Comparison of ENCODE assay signal across 28 cellular contexts in genomic region chr16:66800856-66801255, GRCh38. TPM values are rescaled to one million over a fixed set of nuclear protein-coding genes. Genes with fewer than 3 reads are reported as not detected.
DNase-seq lines count a peak whose midpoint lies in the region; ATAC-seq and TF ChIP-seq lines count a peak whose summit lies in the region.
"Had no signal": no experiment of that assay in that cellular context is flagged by ENCODE, and none has a peak within 500 bp of the region (broad histone marks: within the 10 kb centered on the region; RNA-seq: fewer than 3 reads in every experiment).

No MANE protein-coding gene starts in this region.

- H3K9me3 ChIP-seq in right cardiac atrium (ENCODE audit: control insufficient read depth, low read length) (no peaks in the 10 kb centered on the region), endodermal cell (ENCODE audit: control insufficient read depth, low read length) (no peaks in the 10 kb centered on the region), aorta (ENCODE audit: control insufficient read depth, low read length) (no peaks in the 10 kb centered on the region)
- H3K9me3 ChIP-seq: BLaER1 treated with 17β-estradiol and CSF1 and Interleukin-3, amounts not matched to agents 10 nM and 100 nM had no signal

- H3K4me3 ChIP-seq in right cardiac atrium (ENCODE audit: low read length) = no peak overlapping the region
- H3K4me3 ChIP-seq in GM23338 = no peak overlapping the region
- no peak overlapping the region for H3K4me3 ChIP-seq in endodermal cell (ENCODE audit: low read length)
- no peak overlapping the region for H3K4me3 ChIP-seq in aorta (ENCODE audit: low read length in 2 of 2)
- H3K4me3 ChIP-seq: BLaER1 treated with 17β-estradiol and CSF1 and Interleukin-3, amounts not matched to agents 10 nM and 100 nM; SK-N-MC had no signal

- H3K36me3 ChIP-seq in GM23338 (ENCODE audit: insufficient read depth) (peaks cover 34% of the 10 kb centered on the region), endodermal cell (ENCODE audit: control insufficient read depth, insufficient read depth, low read length) (peaks cover 37% of the 10 kb centered on the region), aorta (ENCODE audit: control insufficient read depth in 1 of 2, insufficient read depth in 2 of 2, low read length in 1 of 2) (peaks cover 2 to 3% of the 10 kb centered on the region in 2 donors)

- H3K36me3 Mint-ChIP-seq in GM23338 (ENCODE audit: low read depth) (peaks cover 30% of the 10 kb centered on the region), endodermal cell (ENCODE audit: low read depth) (peaks cover 37% of the 10 kb centered on the region)

- no peak for TF ChIP-seq CTCF in GM23338 (conservative IDR thresholded peaks at IDR 0.05; ENCODE audit: low read depth in 2 of 2)
- no peak for TF ChIP-seq CTCF in endodermal cell (conservative IDR thresholded peaks at IDR 0.05)

- H3F3A ChIP-seq in GM23338 (replicated peaks; ENCODE audit: low read depth) = 0 out of 2 replicates have a peak, but pooled peaks cover 4% of the 10 kb centered on the region

- H3K9me2 ChIP-seq in GM23338 (ENCODE audit: insufficient read depth) = no peaks in the 10 kb centered on the region

- no peak overlapping the region for H3K4me2 ChIP-seq in GM23338
- H3K4me2 ChIP-seq: BLaER1 treated with 17β-estradiol and CSF1 and Interleukin-3, amounts not matched to agents 10 nM and 100 nM had no signal

- H3K27me3 Mint-ChIP-seq in GM23338 (ENCODE audit: insufficient read depth, low read depth, poor library complexity) (peaks cover 5% of the 10 kb centered on the region), endodermal cell (ENCODE audit: insufficient read depth) (peaks cover under 1% of the 10 kb centered on the region)
- H3K27me3 Mint-ChIP-seq: CD4-positive, alpha-beta T cell; IgD-negative memory B cell had no signal

- peak; percentile 23 to 24 for ATAC-seq in right cardiac atrium
- ATAC-seq in left ventricle myocardium superior = no peak
- peak; percentile 48 for ATAC-seq in GM23338
- peak; percentile 48 for ATAC-seq in aorta (ENCODE audit: low FRiP score)
- no peak for ATAC-seq in HG02870 (IDR thresholded peaks at IDR 0.05; ENCODE audit: unreplicated experiment)

- no peak overlapping the region for H3K9ac ChIP-seq in endodermal cell (ENCODE audit: extremely low read depth, low read length, poor library complexity, severe bottlenecking)
- H3K9ac ChIP-seq: BLaER1 treated with 17β-estradiol and CSF1 and Interleukin-3, amounts not matched to agents 10 nM and 100 nM had no signal

- no peaks in the 10 kb centered on the region for H3K4me1 Mint-ChIP-seq in GM23338
- H3K4me1 Mint-ChIP-seq in endodermal cell = no peaks in the 10 kb centered on the region
- H3K4me1 Mint-ChIP-seq: IgD-negative memory B cell had no signal

- no peak overlapping the region for H3K27ac Mint-ChIP-seq in GM23338
- no peak overlapping the region for H3K27ac Mint-ChIP-seq in endodermal cell
- H3K27ac Mint-ChIP-seq: CD4-positive, alpha-beta T cell; IgD-negative memory B cell had no signal

- WGBS in right cardiac atrium = 92% methylated on average over 19 of the region's 19 CpGs
- WGBS in endodermal cell (ENCODE audit: insufficient coverage in 1 of 2, insufficient read length in 1 of 2), 2 experiments = 96% methylated on average over 4 to 19 of the region's 19 CpGs
- WGBS in aorta, 2 donors = 89 to 92% methylated on average over 19 of the region's 19 CpGs

- no peaks in the 10 kb centered on the region for H3K4me1 ChIP-seq in right cardiac atrium (ENCODE audit: control insufficient read depth, insufficient read depth, low read length)
- H3K4me1 ChIP-seq in GM23338 (ENCODE audit: insufficient read depth) = no peaks in the 10 kb centered on the region
- no peaks in the 10 kb centered on the region for H3K4me1 ChIP-seq in endodermal cell (ENCODE audit: control insufficient read depth, insufficient read depth, low read length)
- no peaks in the 10 kb centered on the region for H3K4me1 ChIP-seq in aorta (ENCODE audit: control insufficient read depth in 1 of 2, insufficient read depth in 2 of 2, low read length in 2 of 2)

- H3K27ac ChIP-seq in right cardiac atrium (ENCODE audit: low read length) = no peak overlapping the region
- H3K27ac ChIP-seq in GM23338 (ENCODE audit: low read depth) = no peak overlapping the region
- no peak overlapping the region for H3K27ac ChIP-seq in endodermal cell (ENCODE audit: low read depth, low read length)
- no peak overlapping the region for H3K27ac ChIP-seq in aorta (ENCODE audit: low read depth in 1 of 2, low read length in 2 of 2)
- H3K27ac ChIP-seq: BLaER1 treated with 17β-estradiol and CSF1 and Interleukin-3, amounts not matched to agents 10 nM and 100 nM; SK-N-MC had no signal

- H3K79me2 ChIP-seq in GM23338 (replicated peaks; ENCODE audit: insufficient read depth) = no peaks in the 10 kb centered on the region

- no peak overlapping the region for H3K4me3 Mint-ChIP-seq in GM23338
- no peak overlapping the region for H3K4me3 Mint-ChIP-seq in endodermal cell
- H3K4me3 Mint-ChIP-seq: CD4-positive, alpha-beta T cell; IgD-negative memory B cell had no signal

- no peak overlapping the region for H2AFZ ChIP-seq in GM23338

- H4K20me1 ChIP-seq in GM23338 (replicated peaks; ENCODE audit: insufficient read depth) = peaks cover 6% of the 10 kb centered on the region; the same call in 1 of the 2 replicates
- H4K20me1 ChIP-seq: BLaER1 treated with 17β-estradiol and CSF1 and Interleukin-3, amounts not matched to agents 10 nM and 100 nM had no signal

- no peaks in the 10 kb centered on the region for H3K27me3 ChIP-seq in right cardiac atrium (ENCODE audit: control insufficient read depth, insufficient read depth)
- no peaks in the 10 kb centered on the region for H3K27me3 ChIP-seq in GM23338 (ENCODE audit: insufficient read depth)
- H3K27me3 ChIP-seq in endodermal cell (ENCODE audit: control insufficient read depth, insufficient read depth, low read length, poor library complexity, severe bottlenecking) = no peaks in the 10 kb centered on the region
- no peaks in the 10 kb centered on the region for H3K27me3 ChIP-seq in aorta (ENCODE audit: control insufficient read depth in 1 of 2, insufficient read depth in 2 of 2, low read length in 1 of 2)
- H3K27me3 ChIP-seq: BLaER1 treated with 17β-estradiol and CSF1 and Interleukin-3, amounts not matched to agents 10 nM and 100 nM had no signal

- DNase-seq in right cardiac atrium (peak in 1 of 3 donors; percentile 40), left ventricle myocardium superior (no peak), GM23338 (ENCODE audit: low spot score) (peak; percentile 17), endodermal cell (peak; percentile 45), aorta (no peak), KG1 (lab: John Stamatoyannopoulos, UW) (no peak), NCI-H510A treated with DMSO at 0.1 percent for 48 hours (lab: John Stamatoyannopoulos, UW) (no peak)
- DNase-seq: AML-193; CD4-positive, alpha-beta T cell; DMS53; EL; GDM1; Karpas-422; NCI-H1092 treated with DMSO at 0.1 percent for 48 hours; NCI-H1436; NCI-H187; NCI-H2081 treated with DMSO at 0.1 percent for 48 hours; NCI-H2171; NCI-H226; NCI-H524; NCI-H774; SIG-M5 had no signal

- no peaks in the 10 kb centered on the region for H3K9me3 Mint-ChIP-seq in GM23338
- H3K9me3 Mint-ChIP-seq in endodermal cell = no peaks in the 10 kb centered on the region
- H3K9me3 Mint-ChIP-seq: CD4-positive, alpha-beta T cell; IgD-negative memory B cell had no signal

- intact Hi-C loops in right cardiac atrium (cut with DNase I) = no loop called here
- intact Hi-C loops in left ventricle myocardium superior (cut with micrococcal nuclease) = no loop called here
- intact Hi-C loops in aorta (cut with DNase I) = no loop called here

RNA-seq across cellular contexts. Expression of gene TERB1, which starts 0.5 kb away (rescaled TPM):
- total RNA-seq in right cardiac atrium (under 1 TPM in 1 of 4 donors, not detected in 3; 0.22 TPM), left ventricle myocardium superior (not detected), endodermal cell (not detected), aorta (not detected)
- polyA plus RNA-seq in right cardiac atrium (not detected), GM23338 (2016; fragmentation: Nextera tagmentation; extraction: Ambion mirVana) (not detected in 2 replicates), aorta (not detected)
- not detected in 2 replicates for total RNA-seq in GM23338 (2014; rRNA removed; shearing (Covaris generic))
- not detected for polyA plus RNA-seq in endodermal cell (2013, experiment 1 of 2)
- polyA plus RNA-seq in endodermal cell (2013, experiment 2 of 2) = not detected
- polyA plus RNA-seq: AG04450, IgD-negative memory B cell had no signal

RNA-seq across cellular contexts. Expression of gene NAE1, which starts 29.9 kb away (rescaled TPM):
- total RNA-seq in right cardiac atrium (10 to 100 TPM; 30.9 to 35.6 (median 32.6) TPM), left ventricle myocardium superior (35.7 TPM), endodermal cell (100 to 1,000 TPM; 129 to 166 TPM), aorta (10 to 100 TPM; 40.8 to 46.2 TPM)
- polyA plus RNA-seq in right cardiac atrium (26.2 TPM), GM23338 (2016; fragmentation: Nextera tagmentation; extraction: Ambion mirVana) (204 and 209 TPM in 2 replicates), aorta (10 to 100 TPM; 41.7 to 42.9 TPM)
- total RNA-seq in GM23338 (2014; rRNA removed; shearing (Covaris generic)) = 139 and 160 TPM in 2 replicates
- polyA plus RNA-seq in endodermal cell (2013, experiment 1 of 2) = 141 TPM
- 140 TPM for polyA plus RNA-seq in endodermal cell (2013, experiment 2 of 2)

RNA-seq across cellular contexts. Expression of gene CA7, which starts 43.4 kb away (rescaled TPM):
- total RNA-seq in right cardiac atrium (not detected), left ventricle myocardium superior (not detected), endodermal cell (not detected), aorta (not detected)
- polyA plus RNA-seq in right cardiac atrium (not detected), GM23338 (2016; fragmentation: Nextera tagmentation; extraction: Ambion mirVana) (2.1 and 2.6 TPM in 2 replicates), aorta (10 to 100 TPM in 1 of 2 donors, not detected in 1; 12.8 TPM)
- 2.5 and 2.8 TPM in 2 replicates for total RNA-seq in GM23338 (2014; rRNA removed; shearing (Covaris generic))
- polyA plus RNA-seq in endodermal cell (2013, experiment 1 of 2) = 0.36 TPM
- not detected for polyA plus RNA-seq in endodermal cell (2013, experiment 2 of 2)
- total RNA-seq: CD4-positive, alpha-beta T cell; H4 had no signal
- polyA plus RNA-seq: AG04450, IgD-negative memory B cell had no signal

RNA-seq across cellular contexts. Expression of gene DYNC1LI2, which starts 49.4 kb away (rescaled TPM):
- 100 to 1,000 TPM in 1 of 4 donors, 10 to 100 TPM in 3; 73.1 to 110 (median 94.2) TPM for total RNA-seq in right cardiac atrium
- 42.0 TPM for polyA plus RNA-seq in right cardiac atrium
- total RNA-seq in left ventricle myocardium superior = 80.6 TPM
- total RNA-seq in GM23338 (2014; rRNA removed; shearing (Covaris generic)) = 73.9 and 113 TPM in 2 replicates
- polyA plus RNA-seq in GM23338 (2016; fragmentation: Nextera tagmentation; extraction: Ambion mirVana) = 73.4 and 85.9 TPM in 2 replicates
- total RNA-seq in endodermal cell = 10 to 100 TPM; 89.5 to 95.9 TPM
- 87.1 TPM for polyA plus RNA-seq in endodermal cell (2013, experiment 1 of 2)
- 74.4 TPM for polyA plus RNA-seq in endodermal cell (2013, experiment 2 of 2)
- total RNA-seq in aorta = 100 to 1,000 TPM; 166 to 169 TPM
- polyA plus RNA-seq in aorta = 100 to 1,000 TPM in 1 of 2 donors, 10 to 100 TPM in 1; 78.3 to 121 TPM

Comparison
In these comparisons a context has a peak if more than half of its experiments do, and no peak if none do; other contexts are left out.
1. ATAC-seq: peak in right cardiac atrium (2 of 2), GM23338 (single experiment) and aorta (single experiment); none in left ventricle myocardium superior (single experiment) and HG02870 (single experiment).
2. DNase-seq: peak in GM23338 (single experiment) and endodermal cell (single experiment); none in left ventricle myocardium superior (single experiment), aorta (0 of 2), KG1 (single experiment) and NCI-H510A treated with DMSO at 0.1 percent for 48 hours (single experiment).